Comparison of ENCODE assay signal across 6 cellular contexts in the genomic region with DNA sequence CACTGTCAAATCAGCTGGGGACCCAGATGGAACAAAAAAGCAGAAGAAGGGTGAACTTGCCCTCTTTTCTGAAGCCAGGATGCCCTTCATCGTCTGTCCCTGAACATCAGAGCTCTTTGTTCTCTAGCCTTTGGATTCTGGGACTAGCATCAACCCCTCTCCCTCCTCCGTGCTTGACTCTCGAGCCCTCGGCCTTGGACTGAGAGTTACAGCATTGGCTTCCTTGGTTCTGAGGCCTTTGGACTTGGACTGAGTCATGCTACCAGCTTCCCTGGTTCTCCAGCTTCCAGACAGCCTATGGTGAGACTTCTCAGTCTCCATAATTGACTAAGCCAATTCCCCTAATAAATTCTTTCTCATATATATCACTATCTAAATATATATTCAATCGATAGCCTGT.
"Had no signal": no experiment of that assay in that cellular context is flagged by ENCODE, and none has a peak within 500 bp of the region (broad histone marks: within the 10 kb centered on the region; RNA-seq: fewer than 3 reads in every experiment).

No MANE protein-coding gene starts in this region.

- FAIRE-seq: HTR-8/SVneo, K562 had no signal

- DNase-seq: GOT3, H9, HCEC 1CT, IMR-90 had no signal

- H3K4me3 ChIP-seq: K562 had no signal

- H3K4me3 Mint-ChIP-seq: H9 had no signal
